ENCODE assay signal across 4 cellular contexts in the genomic region with DNA sequence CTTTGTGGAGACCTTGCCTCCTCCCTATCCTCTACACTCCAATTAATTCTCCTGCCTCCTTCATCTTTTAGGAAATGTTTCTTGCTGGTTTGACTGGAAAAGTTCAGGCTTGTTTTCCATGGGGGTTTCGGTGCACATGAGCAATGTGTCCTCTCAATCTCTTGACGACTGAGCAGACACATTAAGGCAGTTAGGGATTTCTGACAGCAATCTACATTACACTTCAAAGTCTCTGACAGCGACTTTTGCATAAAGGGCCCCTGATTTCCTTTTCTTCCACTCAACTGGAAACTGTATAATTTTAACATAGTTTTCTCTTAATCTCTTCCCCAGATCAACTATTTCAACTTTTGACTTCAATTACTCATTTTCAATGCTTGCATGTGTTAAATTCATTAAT.
"Had no signal": no experiment of that assay in that cellular context is flagged by ENCODE, and none has a peak within 500 bp of the region (broad histone marks: within the 10 kb centered on the region; RNA-seq: fewer than 3 reads in every experiment).

No MANE protein-coding gene starts in this region.

- ATAC-seq: K562 had no signal

- H3K27ac Mint-ChIP-seq: H9 had no signal

- H3K9ac ChIP-seq: GM23248 had no signal

- H3K9me3 Mint-ChIP-seq: H9 had no signal

- H3K4me3 Mint-ChIP-seq: H9 had no signal

- H3K27ac ChIP-seq: GM23248 had no signal

- H3K4me1 Mint-ChIP-seq: H9 had no signal

- DNase-seq: GM23248, H9, HCEC 1CT had no signal

- H2AFZ ChIP-seq: GM23248 had no signal

- H3K4me3 ChIP-seq: GM23248, K562 had no signal
